In the genomic region with DNA sequence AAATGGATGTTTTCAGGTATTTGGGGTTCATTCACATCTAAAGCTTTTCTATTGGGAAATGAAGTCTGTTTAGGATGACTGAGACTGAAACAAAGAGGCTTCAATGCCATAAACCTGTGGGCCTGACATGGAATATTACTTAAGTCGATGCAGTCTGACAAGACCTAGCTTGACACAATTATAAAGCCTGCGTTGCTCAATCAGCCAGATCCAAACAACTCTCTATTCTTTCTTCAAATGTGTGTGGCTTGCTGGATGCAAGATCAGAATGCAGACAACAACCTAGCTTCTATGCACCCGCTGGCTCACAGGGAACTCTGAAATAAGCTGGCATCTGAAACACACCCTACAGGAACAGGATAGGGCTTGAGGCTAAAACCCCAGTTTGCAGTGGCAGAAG, we compare ENCODE assay signal across 10 cellular contexts. TPM values are rescaled to one million over a fixed set of nuclear protein-coding genes. Genes with fewer than 3 reads are reported as not detected.
DNase-seq lines count a peak whose midpoint lies in the region; ATAC-seq and TF ChIP-seq lines count a peak whose summit lies in the region.
"Had no signal": no experiment of that assay in that cellular context is flagged by ENCODE, and none has a peak within 500 bp of the region (broad histone marks: within the 10 kb centered on the region; RNA-seq: fewer than 3 reads in every experiment).

No MANE protein-coding gene starts in this region.

- TF ChIP-seq CTCF in ascending aorta (IDR thresholded peaks at IDR 0.05) (no peak), lower lobe of right lung (IDR thresholded peaks at IDR 0.05) (no peak), thyroid gland (IDR thresholded peaks at IDR 0.05) (no peak)

- H3K36me3 Mint-ChIP-seq in activated T-cell treated with anti-CD3 and anti-CD28 coated beads, Interleukin-2, amount 50 U/mL, for 72 hours (ENCODE audit: insufficient read depth in 2 of 2) = peaks cover 3 to 10% of the 10 kb centered on the region in 2 donors

- intact Hi-C loops in ascending aorta (cut with DNase I) = loop anchor here (1.0 to 5.0 kb wide), 3 partner anchors 40 to 771 kb away; partner anchors contain the start of gene RFFL
- intact Hi-C loops in lower lobe of right lung (cut with DNase I) = no loop called here
- intact Hi-C loops in thyroid gland (cut with DNase I) = no loop called here

- H3K27me3 Mint-ChIP-seq in activated T-cell treated with anti-CD3 and anti-CD28 coated beads, Interleukin-2, amount 50 U/mL, for 72 hours (ENCODE audit: low read depth) = no peaks in the 10 kb centered on the region

- DNase-seq in activated T-cell treated with anti-CD3 and anti-CD28 coated beads, Interleukin-2, amount 50 U/mL, for 72 hours = no peak
- DNase-seq in activated T-cell treated with anti-CD3 and anti-CD28 coated beads, Interleukin-2, amount 50 U/mL, for 1 hour = no peak
- no peak for DNase-seq in ascending aorta (ENCODE audit: low spot score in 2 of 2)
- DNase-seq in lower lobe of right lung = no peak
- no peak for DNase-seq in thyroid gland
- DNase-seq in DMS153 (lab: John Stamatoyannopoulos, UW) = no peak
- no peak for DNase-seq in activated effector memory CD4-positive, alpha-beta T cell treated with Interleukin-2 at 50 U/mL for 16 hours
- DNase-seq: colonic mucosa, NCI-H1436 treated with DMSO at 0.1 percent for 48 hours had no signal

- H3K4me1 ChIP-seq in ascending aorta = peaks cover 9 to 19% of the 10 kb centered on the region in 2 donors
- peaks cover 18% of the 10 kb centered on the region for H3K4me1 ChIP-seq in lower lobe of right lung
- H3K4me1 ChIP-seq in thyroid gland = peaks cover 70 to 85% of the 10 kb centered on the region in 2 donors
- H3K4me1 ChIP-seq: colonic mucosa had no signal

- H3K9me3 Mint-ChIP-seq in activated T-cell treated with anti-CD3 and anti-CD28 coated beads, Interleukin-2, amount 50 U/mL, for 72 hours = no peaks in the 10 kb centered on the region

- H3K27ac Mint-ChIP-seq in activated T-cell treated with anti-CD3 and anti-CD28 coated beads, Interleukin-2, amount 50 U/mL, for 72 hours = peak overlapping the region; percentile 95

- ATAC-seq in activated T-cell treated with anti-CD3 and anti-CD28 coated beads, Interleukin-2, amount 50 U/mL, for 72 hours (replicated peaks in 1 of 2) = no peak
- ATAC-seq in lower lobe of right lung (no peak), HG03469 (IDR thresholded peaks at IDR 0.05; ENCODE audit: unreplicated experiment) (no peak)

- H3K4me3 Mint-ChIP-seq in activated T-cell treated with anti-CD3 and anti-CD28 coated beads, Interleukin-2, amount 50 U/mL, for 72 hours = peak overlapping the region; percentile 82 to 84

- no peak for TF ChIP-seq POLR2A in thyroid gland (IDR thresholded peaks at IDR 0.05)

- peaks cover 49% of the 10 kb centered on the region for H3K4me1 Mint-ChIP-seq in activated T-cell treated with anti-CD3 and anti-CD28 coated beads, Interleukin-2, amount 50 U/mL, for 72 hours (ENCODE audit: low read depth)

- H3K27me3 ChIP-seq in ascending aorta = no peaks in the 10 kb centered on the region
- H3K27me3 ChIP-seq in lower lobe of right lung (ENCODE audit: low read depth) = no peaks in the 10 kb centered on the region
- H3K27me3 ChIP-seq in thyroid gland = no peaks in the 10 kb centered on the region
- H3K27me3 ChIP-seq: colonic mucosa had no signal

- H3K9me3 ChIP-seq in ascending aorta (no peaks in the 10 kb centered on the region), lower lobe of right lung (no peaks in the 10 kb centered on the region), thyroid gland (no peaks in the 10 kb centered on the region)
- H3K9me3 ChIP-seq: colonic mucosa had no signal

- H3K27ac ChIP-seq in ascending aorta = peak overlapping the region; percentile 85 to 92
- H3K27ac ChIP-seq in lower lobe of right lung = peak overlapping the region; percentile 78
- H3K27ac ChIP-seq in thyroid gland = peak overlapping the region; percentile 90 to 98 (median 93)

- peaks cover 9 to 17% of the 10 kb centered on the region in 2 donors for H3K36me3 ChIP-seq in ascending aorta
- H3K36me3 ChIP-seq in lower lobe of right lung = peaks cover 31% of the 10 kb centered on the region
- H3K36me3 ChIP-seq in thyroid gland = peaks cover 4 to 6% of the 10 kb centered on the region in 2 donors

- no peak overlapping the region for H3K4me3 ChIP-seq in ascending aorta
- no peak overlapping the region for H3K4me3 ChIP-seq in lower lobe of right lung
- H3K4me3 ChIP-seq in thyroid gland (replicated peaks in 1 of 3) = no peak overlapping the region
- H3K4me3 ChIP-seq: colonic mucosa had no signal

- WGBS in thyroid gland, 2 donors = 88 to 92% methylated on average over 3 of the region's 3 CpGs

RNA-seq across cellular contexts. Expression of gene RFFL, which starts 40.0 kb away (rescaled TPM):
- 10 to 100 TPM; 47.7 to 50.0 TPM for total RNA-seq in activated T-cell treated with anti-CD3 and anti-CD28 coated beads, Interleukin-2, amount 50 U/mL, for 72 hours
- total RNA-seq in ascending aorta = 20.0 TPM
- 27.6 TPM for total RNA-seq in lower lobe of right lung
- 100 to 1,000 TPM in 2 of 4 donors, 10 to 100 TPM in 2; 51.1 to 145 (median 96.1) TPM for total RNA-seq in thyroid gland

RNA-seq across cellular contexts. Expression of gene LIG3, which starts 43.2 kb away (rescaled TPM):
- 10 to 100 TPM; 39.1 to 44.0 TPM for total RNA-seq in activated T-cell treated with anti-CD3 and anti-CD28 coated beads, Interleukin-2, amount 50 U/mL, for 72 hours
- total RNA-seq in ascending aorta (24.5 TPM), lower lobe of right lung (26.6 TPM), thyroid gland (100 to 1,000 TPM in 1 of 4 donors, 10 to 100 TPM in 3; 34.5 to 103 (median 46.7) TPM)
